Comparison of ENCODE assay signal across 7 cellular contexts in the genomic region with DNA sequence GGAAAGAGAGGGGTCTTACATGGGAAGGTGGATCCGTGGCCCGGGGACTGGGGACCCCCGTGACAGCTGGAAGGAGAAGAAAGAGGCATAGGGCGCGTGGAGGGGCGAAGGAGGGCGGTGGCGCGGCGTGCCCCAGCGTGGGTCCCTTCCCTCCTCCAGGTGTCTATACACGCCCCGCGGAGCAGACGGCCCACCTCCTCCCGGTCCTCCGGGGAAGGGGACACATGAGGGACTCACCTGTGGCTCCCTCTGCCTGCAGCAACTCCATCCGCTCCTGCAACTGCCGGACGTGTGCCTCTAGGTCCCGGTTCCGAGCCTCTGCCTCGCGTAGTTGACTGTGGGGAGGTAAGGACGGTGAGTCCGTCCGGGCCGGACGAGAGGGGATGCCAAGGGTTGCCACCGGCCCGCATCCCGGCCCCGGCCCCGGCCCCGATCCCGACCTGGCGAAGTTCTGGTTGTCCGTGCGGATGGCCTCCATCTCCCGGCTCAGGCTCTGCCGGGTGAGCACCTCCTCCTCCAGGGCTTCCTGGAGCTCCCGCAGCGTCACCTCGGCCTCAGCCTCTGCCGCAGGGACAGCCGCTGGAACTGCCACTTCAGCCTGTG. TPM values are rescaled to one million over a fixed set of nuclear protein-coding genes. Genes with fewer than 3 reads are reported as not detected.
DNase-seq lines count a peak whose midpoint lies in the region; TF ChIP-seq lines count a peak whose summit lies in the region.

No MANE protein-coding gene starts in this region.

- H3K4me1 ChIP-seq in adrenal gland (replicated peaks in 1 of 2): peaks cover 7 to 16% of the 10 kb centered on the region in 2 donors
- H3K4me1 ChIP-seq in stomach: peaks cover 32 to 77% (median 54%) of the 10 kb centered on the region in 4 donors

- peaks cover 24% of the 10 kb centered on the region for H3K27me3 Mint-ChIP-seq in HFFc6 (ENCODE audit: insufficient read depth)

- peak overlapping the region; percentile 61 for H3K4me3 Mint-ChIP-seq in HFFc6

- peak overlapping the region; percentile 73 for H3K27ac Mint-ChIP-seq in HFFc6

- peaks cover 16% of the 10 kb centered on the region for H3K36me3 Mint-ChIP-seq in HFFc6 (ENCODE audit: low read depth)

- H3K9me3 Mint-ChIP-seq in HFFc6: no peaks in the 10 kb centered on the region

- TF ChIP-seq CTCF in HFFc6 (IDR thresholded peaks at IDR 0.05) (no peak), adrenal gland (IDR thresholded peaks at IDR 0.05) (no peak), stomach (IDR thresholded peaks at IDR 0.05) (no peak)

- no peak for TF ChIP-seq EP300 in stomach (IDR thresholded peaks at IDR 0.05)

- H3K4me1 Mint-ChIP-seq in HFFc6 (ENCODE audit: low read depth): peaks cover 16% of the 10 kb centered on the region

- H3K27me3 ChIP-seq in adrenal gland: no peaks in the 10 kb centered on the region
- H3K27me3 ChIP-seq in layer of hippocampus (ENCODE audit: control insufficient read depth, insufficient read depth, low read length): no peaks in the 10 kb centered on the region
- peaks cover 0 to 32% (median 0%) of the 10 kb centered on the region in 3 donors for H3K27me3 ChIP-seq in stomach

- H3K9me3 ChIP-seq in adrenal gland (replicated peaks in 1 of 3) (no peaks in the 10 kb centered on the region), stomach (no peaks in the 10 kb centered on the region)

- peaks cover 0 to 17% of the 10 kb centered on the region in 2 donors for H3K36me3 ChIP-seq in adrenal gland (replicated peaks in 1 of 2)
- H3K36me3 ChIP-seq in stomach: peaks cover 6 to 39% (median 21%) of the 10 kb centered on the region in 4 donors

- TF ChIP-seq POLR2A in adrenal gland (IDR thresholded peaks at IDR 0.05) (peak in 1 of 2 donors; percentile 20), stomach (IDR thresholded peaks at IDR 0.05) (no peak)

- H3K4me3 ChIP-seq in adrenal gland (no peak overlapping the region), stomach (peak overlapping the region; percentile 61 to 85 (median 83))

- H3K27ac ChIP-seq in adrenal gland: peak overlapping the region in 4 of 5 donors; percentile 75 to 92 (median 86)
- H3K27ac ChIP-seq in layer of hippocampus (ENCODE audit: low read depth, low read length): peak overlapping the region; percentile 96
- peak overlapping the region; percentile 89 to 98 (median 97) for H3K27ac ChIP-seq in stomach

- intact Hi-C loops in adrenal gland (cut with DNase I): no loop called here
- intact Hi-C loops in stomach (cut with DNase I; ENCODE audit: low total_unique reads): no loop called here

- DNase-seq in HFFc6 (no peak), adrenal gland (peak in 6 of 7 donors; percentile 42 to 73 (median 57)), stomach (peak; percentile 40), COLO829 (ENCODE audit: low spot score) (no peak), Ammon's horn (ENCODE audit: low spot score) (no peak)
- no peak for DNase-seq in central memory CD4-positive, alpha-beta T cell

- 70 to 84% (median 80%) methylated on average over 12 to 46 of the region's 46 CpGs for WGBS in adrenal gland, 4 donors
- 34 to 75% (median 64%) methylated on average over 10 to 46 of the region's 46 CpGs for WGBS in stomach, 5 donors

RNA-seq across cellular contexts. Expression of a gene that starts 2.4 kb away (rescaled TPM):
- 10 to 100 TPM; 14.0 to 15.1 (median 14.4) TPM for total RNA-seq in HFFc6 (2021; fragmentation: NEBNext Ultra II Directional; extraction: Animal tissue kit (Norgen Biotek cat#: 25700))
- total RNA-seq in adrenal gland (10 to 100 TPM; 12.5 to 67.6 (median 27.1) TPM), stomach (10 to 100 TPM in 4 of 5 donors, 1 to 10 TPM in 1; 4.0 to 39.1 (median 25.9) TPM)
- polyA plus RNA-seq in adrenal gland (10 to 100 TPM in 2 of 3 donors, 1 to 10 TPM in 1; 6.2 to 69.1 (median 32.9) TPM), stomach (10 to 100 TPM; 14.4 to 23.3 (median 16.6) TPM)

RNA-seq across cellular contexts. Expression of a gene that starts 10.9 kb away (rescaled TPM):
- total RNA-seq in HFFc6 (2021; fragmentation: NEBNext Ultra II Directional; extraction: Animal tissue kit (Norgen Biotek cat#: 25700)): 100 to 1,000 TPM in 4 of 6 experiments, 10 to 100 TPM in 2; 85.5 to 144 (median 102) TPM
- total RNA-seq in adrenal gland (100 to 1,000 TPM in 5 of 8 donors, 10 to 100 TPM in 3; 89.1 to 197 (median 116) TPM), stomach (100 to 1,000 TPM in 2 of 5 donors, 10 to 100 TPM in 3; 53.1 to 248 (median 72.8) TPM)
- polyA plus RNA-seq in adrenal gland (100 to 1,000 TPM in 2 of 3 donors, 10 to 100 TPM in 1; 76.8 to 748 (median 185) TPM), stomach (10 to 100 TPM; 27.2 to 76.9 (median 56.5) TPM)

RNA-seq across cellular contexts. Expression of a gene that starts 21.2 kb away (rescaled TPM):
- total RNA-seq in HFFc6 (2021; fragmentation: NEBNext Ultra II Directional; extraction: Animal tissue kit (Norgen Biotek cat#: 25700)): 10 to 100 TPM; 53.4 to 63.2 (median 55.3) TPM
- total RNA-seq in adrenal gland (10 to 100 TPM; 29.2 to 59.5 (median 36.0) TPM), stomach (10 to 100 TPM in 4 of 5 donors, 1 to 10 TPM in 1; 5.3 to 52.1 (median 27.9) TPM)
- polyA plus RNA-seq in adrenal gland (10 to 100 TPM; 14.2 to 91.5 (median 16.7) TPM), stomach (10 to 100 TPM; 12.8 to 17.4 (median 15.9) TPM)

RNA-seq across cellular contexts. Expression of a gene that starts 38.2 kb away (rescaled TPM):
- total RNA-seq in HFFc6 (2021; fragmentation: NEBNext Ultra II Directional; extraction: Animal tissue kit (Norgen Biotek cat#: 25700)): not detected
- total RNA-seq in adrenal gland (not detected), stomach (not detected)
- polyA plus RNA-seq in adrenal gland (under 1 TPM in 2 of 3 donors, not detected in 1; 0.03 to 0.05 TPM), stomach (not detected)

RNA-seq across cellular contexts. Expression of a gene that starts 40.7 kb away (rescaled TPM):
- 10 to 100 TPM in 4 of 6 experiments, 1 to 10 TPM in 2; 8.4 to 14.5 (median 11.0) TPM for total RNA-seq in HFFc6 (2021; fragmentation: NEBNext Ultra II Directional; extraction: Animal tissue kit (Norgen Biotek cat#: 25700))
- total RNA-seq in adrenal gland: 10 to 100 TPM in 7 of 8 donors, 1 to 10 TPM in 1; 5.7 to 25.6 (median 12.0) TPM
- 10 to 100 TPM in 1 of 3 donors, 1 to 10 TPM in 2; 3.2 to 19.5 (median 9.1) TPM for polyA plus RNA-seq in adrenal gland
- total RNA-seq in stomach: 10 to 100 TPM in 3 of 5 donors, 1 to 10 TPM in 2; 4.0 to 61.7 (median 12.3) TPM
- polyA plus RNA-seq in stomach: 10 to 100 TPM in 1 of 3 donors, 1 to 10 TPM in 2; 6.3 to 10.1 (median 7.9) TPM

Comparison
In these comparisons a context has a peak if more than half of its experiments do, and no peak if none do; other contexts are left out.
1. DNase-seq: peak in adrenal gland (6 of 7) and stomach (single experiment); none in HFFc6 (single experiment), central memory CD4-positive, alpha-beta T cell (single experiment), COLO829 (single experiment) and Ammon's horn (single experiment).
2. H3K4me3 ChIP-seq: peak in stomach (4 of 4); none in adrenal gland (0 of 4).
3. Peak in every context shown above with its lines, with median percentiles within 50 percentile points of each other: H3K27ac ChIP-seq.